Comparison of ENCODE assay signal across 13 cellular contexts in genomic region chr20:40980106-40980827, GRCh38. TPM values are rescaled to one million over a fixed set of nuclear protein-coding genes. Genes with fewer than 3 reads are reported as not detected.
A peak's percentile ranks its signal among the peaks of the same experiment; 100 is the strongest.
DNase-seq lines count a peak whose midpoint lies in the region; ATAC-seq and TF ChIP-seq lines count a peak whose summit lies in the region.
"Had no signal": no experiment of that assay in that cellular context is flagged by ENCODE, and none has a peak within 500 bp of the region (broad histone marks: within the 10 kb centered on the region; RNA-seq: fewer than 3 reads in every experiment).

No MANE protein-coding gene starts in this region.

- H3K18ac ChIP-seq in mesenchymal stem cell (ENCODE audit: low read depth in 1 of 2, low read length in 2 of 2), result peak overlapping the region in 1 of 2 experiments; percentile 10

- no peaks in the 10 kb centered on the region for H3K79me1 ChIP-seq in mesenchymal stem cell (replicated peaks; ENCODE audit: low read length, poor library complexity, severe bottlenecking)

- H3K4me3 ChIP-seq in NB4 (ENCODE audit: low read depth, low read length) (no peak overlapping the region), mesenchymal stem cell (ENCODE audit: insufficient read depth in 1 of 2, low read depth in 1 of 2, low read length in 2 of 2) (no peak overlapping the region), gastroesophageal sphincter (no peak overlapping the region)
- H3K4me3 ChIP-seq: cardiac muscle cell had no signal

- H3K4me2 ChIP-seq in mesenchymal stem cell (ENCODE audit: low read length, poor library complexity, severe bottlenecking), result no peak overlapping the region

- no peak overlapping the region for H2AK5ac ChIP-seq in mesenchymal stem cell (ENCODE audit: low read length, severe bottlenecking)

- H4K8ac ChIP-seq in mesenchymal stem cell (ENCODE audit: low read length), result no peak overlapping the region

- DNase-seq in NB4 (ENCODE audit: low read depth) (peak; percentile 77), mesenchymal stem cell (peak; percentile 69), NCI-H2196 treated with DMSO at 0.1 percent for 48 hours (lab: John Stamatoyannopoulos, UW; ENCODE audit: unreplicated experiment) (no peak), NCI-H345 treated with DMSO at 0.1 percent for 48 hours (lab: John Stamatoyannopoulos, UW; ENCODE audit: unreplicated experiment) (no peak), OCI-M2 (lab: John Stamatoyannopoulos, UW; ENCODE audit: unreplicated experiment) (no peak)
- DNase-seq: erythroblast; NCI-H1105 treated with DMSO at 0.1 percent for 48 hours; stimulated activated CD8-positive, alpha-beta memory T cell treated with anti-CD3 and anti-CD28 coated beads, Interleukin-4, amount 100 ng/mL, for 48 hours had no signal

- TF ChIP-seq POLR2A in NB4 (IDR thresholded peaks at IDR 0.05; ENCODE audit: extremely low read depth, insufficient read length) (no peak), gastroesophageal sphincter (IDR thresholded peaks at IDR 0.05) (no peak)

- H3K23ac ChIP-seq in mesenchymal stem cell (ENCODE audit: low read length in 2 of 2), result no peak overlapping the region

- 89% methylated on average over 4 of the region's 4 CpGs for WGBS in mesenchymal stem cell
- 67 to 92% methylated on average over 3 of the region's 4 CpGs for WGBS in gastroesophageal sphincter (ENCODE audit: low coverage in 1 of 2), 2 donors

- no peak overlapping the region for H3K4ac ChIP-seq in mesenchymal stem cell (ENCODE audit: low read depth in 1 of 2, low read length in 2 of 2)

- H2BK12ac ChIP-seq in mesenchymal stem cell (ENCODE audit: low read length in 2 of 2), result peak overlapping the region; percentile 0 to 6

- H3K14ac ChIP-seq in mesenchymal stem cell (ENCODE audit: low read length in 2 of 2), result no peak overlapping the region

- H4K91ac ChIP-seq in mesenchymal stem cell (ENCODE audit: low read length), result peak overlapping the region; percentile 41

- H3K27me3 ChIP-seq in mesenchymal stem cell (ENCODE audit: control insufficient read depth in 1 of 2, insufficient read depth in 1 of 2, low read length in 2 of 2) (no peaks in the 10 kb centered on the region), gastroesophageal sphincter (no peaks in the 10 kb centered on the region)
- H3K27me3 ChIP-seq: cardiac muscle cell had no signal

- H3K9me3 ChIP-seq in mesenchymal stem cell (ENCODE audit: control insufficient read depth, low read length) (peaks cover 30% of the 10 kb centered on the region), gastroesophageal sphincter (peaks cover 0 to 23% (median 0%) of the 10 kb centered on the region in 3 donors)

- no peaks in the 10 kb centered on the region for H3K4me1 ChIP-seq in mesenchymal stem cell (ENCODE audit: control insufficient read depth, insufficient read depth, low read depth, low read length)
- no peaks in the 10 kb centered on the region for H3K4me1 ChIP-seq in gastroesophageal sphincter

- ATAC-seq in GM18868 (IDR thresholded peaks at IDR 0.05; ENCODE audit: unreplicated experiment) (peak; percentile 87), GM21723 (IDR thresholded peaks at IDR 0.05; ENCODE audit: unreplicated experiment) (peak; percentile 57), gastroesophageal sphincter (no peak)

- TF ChIP-seq CTCF in NB4 (IDR thresholded peaks at IDR 0.05; ENCODE audit: low read depth, low read length), result no peak
- TF ChIP-seq CTCF in gastroesophageal sphincter (IDR thresholded peaks at IDR 0.05), result no peak

- no peak overlapping the region for H2BK5ac ChIP-seq in mesenchymal stem cell (ENCODE audit: low read depth, low read length, poor library complexity, severe bottlenecking)

- H2AFZ ChIP-seq in mesenchymal stem cell (ENCODE audit: low read depth, low read length), result no peak overlapping the region

- no peak overlapping the region for H2BK120ac ChIP-seq in mesenchymal stem cell (ENCODE audit: low read depth, low read length)

- H3K27ac ChIP-seq in mesenchymal stem cell (ENCODE audit: low read length, poor library complexity, severe bottlenecking) (no peak overlapping the region), gastroesophageal sphincter (no peak overlapping the region)
- H3K27ac ChIP-seq: cardiac muscle cell, RWPE1 had no signal

- no peaks in the 10 kb centered on the region for H3K36me3 ChIP-seq in mesenchymal stem cell (ENCODE audit: control insufficient read depth in 1 of 2, insufficient read depth in 2 of 2, low read depth in 1 of 2, low read length in 2 of 2)
- no peaks in the 10 kb centered on the region for H3K36me3 ChIP-seq in gastroesophageal sphincter
- H3K36me3 ChIP-seq: cardiac muscle cell had no signal

- H2BK15ac ChIP-seq in mesenchymal stem cell (ENCODE audit: low read depth, poor library complexity, severe bottlenecking), result no peak overlapping the region

- H3K9ac ChIP-seq in mesenchymal stem cell (ENCODE audit: low read length), result no peak overlapping the region

- TF ChIP-seq EP300 in gastroesophageal sphincter (IDR thresholded peaks at IDR 0.05), result no peak

RNA-seq across cellular contexts. Expression of gene TOP1, which starts 48.4 kb away (rescaled TPM):
- polyA plus RNA-seq in mesenchymal stem cell (2013, experiment 1 of 2), result 68.4 TPM
- polyA plus RNA-seq in mesenchymal stem cell (2013, experiment 2 of 2), result 65.1 TPM
- 10 to 100 TPM; 22.0 to 31.6 (median 28.8) TPM for total RNA-seq in gastroesophageal sphincter

Comparison
In these comparisons a context has a peak if more than half of its experiments do, and no peak if none do; other contexts are left out.
1. DNase-seq: peak in NB4 (single experiment) and mesenchymal stem cell (single experiment); none in NCI-H2196 treated with DMSO at 0.1 percent for 48 hours (single experiment), NCI-H345 treated with DMSO at 0.1 percent for 48 hours (single experiment) and OCI-M2 (single experiment).